Comparison of ENCODE assay signal across 8 cellular contexts in the genomic region with DNA sequence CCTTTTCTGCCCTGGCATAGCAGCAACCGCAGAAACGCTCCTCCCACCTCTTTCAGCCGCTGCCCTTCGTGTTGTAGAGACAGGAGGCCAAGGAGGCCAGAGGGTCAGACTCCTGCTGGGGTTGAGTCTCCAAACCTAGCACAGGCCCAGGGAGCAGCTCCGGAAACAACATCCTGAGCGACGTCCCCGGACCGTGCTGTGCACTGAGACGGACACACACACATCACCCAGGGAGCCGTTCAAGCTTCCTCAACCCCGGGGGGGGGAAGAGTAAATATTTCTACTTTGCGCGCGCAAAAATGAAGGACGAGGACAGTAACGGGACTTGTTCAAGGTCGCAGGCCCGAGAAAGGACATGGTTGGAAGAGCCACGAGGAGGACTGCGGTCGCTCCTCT. TPM values are rescaled to one million over a fixed set of nuclear protein-coding genes. Genes with fewer than 3 reads are reported as not detected.
A peak's percentile ranks its signal among the peaks of the same experiment; 100 is the strongest.
DNase-seq lines count a peak whose midpoint lies in the region; ATAC-seq and TF ChIP-seq lines count a peak whose summit lies in the region.

No MANE protein-coding gene starts in this region.

- no peak for TF ChIP-seq CTCF in lower leg skin (IDR thresholded peaks at IDR 0.05)
- TF ChIP-seq CTCF in suprapubic skin (IDR thresholded peaks at IDR 0.05): no peak

- no peak for ATAC-seq in HG03378 (IDR thresholded peaks at IDR 0.05; ENCODE audit: unreplicated experiment)
- no peak for ATAC-seq in HG02981 (IDR thresholded peaks at IDR 0.05; ENCODE audit: unreplicated experiment)

- peaks cover 17% of the 10 kb centered on the region for H3K9me3 ChIP-seq in suprapubic skin

- H3K36me3 ChIP-seq in suprapubic skin: peaks cover 30% of the 10 kb centered on the region

- WGBS in lower leg skin, 2 donors: 0 to 1% methylated on average over 22 of the region's 22 CpGs
- WGBS in suprapubic skin: 0% methylated on average over 22 of the region's 22 CpGs

- intact Hi-C loops in dendritic cell treated with granulocyte-macrophage colony-stimulating factor and Interleukin-4, amounts not matched to agents 40 ng/mL and 50 ng/mL, for 4 days (cut with micrococcal nuclease): loop anchor here (2.0 kb wide), 2 partner anchors 32 to 74 kb away; partner anchors contain the start of genes ZNF211 and ZNF549
- intact Hi-C loops in lower leg skin (cut with DNase I; ENCODE audit: low total_unique reads): no loop called here

- H3K4me3 ChIP-seq in lower leg skin (ENCODE audit: low read depth, poor library complexity, severe bottlenecking): peak overlapping the region; percentile 69
- H3K4me3 ChIP-seq in suprapubic skin: peak overlapping the region; percentile 67

- no peak overlapping the region for H3K27ac ChIP-seq in suprapubic skin

- peaks cover 57% of the 10 kb centered on the region for H3K36me3 Mint-ChIP-seq in dendritic cell treated with granulocyte-macrophage colony-stimulating factor and Interleukin-4, amounts not matched to agents 40 ng/mL and 50 ng/mL, for 4 days (ENCODE audit: low read depth)

- TF ChIP-seq POLR2A in lower leg skin (IDR thresholded peaks at IDR 0.05) (no peak), suprapubic skin (IDR thresholded peaks at IDR 0.05) (no peak)

- H3K27me3 ChIP-seq in suprapubic skin: no peaks in the 10 kb centered on the region

- peaks cover 17% of the 10 kb centered on the region for H3K4me1 ChIP-seq in suprapubic skin

- peak overlapping the region; percentile 92 for H3K4me3 Mint-ChIP-seq in dendritic cell treated with granulocyte-macrophage colony-stimulating factor and Interleukin-4, amounts not matched to agents 40 ng/mL and 50 ng/mL, for 4 days

- H3K27ac Mint-ChIP-seq in dendritic cell treated with granulocyte-macrophage colony-stimulating factor and Interleukin-4, amounts not matched to agents 40 ng/mL and 50 ng/mL, for 4 days: peak overlapping the region; percentile 91

- peaks cover 13% of the 10 kb centered on the region for H3K27me3 Mint-ChIP-seq in dendritic cell treated with granulocyte-macrophage colony-stimulating factor and Interleukin-4, amounts not matched to agents 40 ng/mL and 50 ng/mL, for 4 days

- TF ChIP-seq EP300 in suprapubic skin (IDR thresholded peaks at IDR 0.05): no peak

- DNase-seq in G401 (ENCODE audit: low spot score) (peak; percentile 13), HCEC 1CT (peak; percentile 8), RPMI8226 (peak; percentile 40), lower leg skin (ENCODE audit: low spot score in 2 of 2) (no peak), suprapubic skin (ENCODE audit: low spot score in 2 of 2) (no peak)

- peaks cover 23% of the 10 kb centered on the region for H3K4me1 Mint-ChIP-seq in dendritic cell treated with granulocyte-macrophage colony-stimulating factor and Interleukin-4, amounts not matched to agents 40 ng/mL and 50 ng/mL, for 4 days (ENCODE audit: low read depth)

- in situ Hi-C loops in G401 (cut with HindIII; ENCODE audit: low sequenced_read_pairs): no loop called here

- H3K9me3 Mint-ChIP-seq in dendritic cell treated with granulocyte-macrophage colony-stimulating factor and Interleukin-4, amounts not matched to agents 40 ng/mL and 50 ng/mL, for 4 days: peaks cover 80% of the 10 kb centered on the region

RNA-seq across cellular contexts. Expression of gene ZNF550, which starts 0.7 kb away (rescaled TPM):
- 5.9 and 6.3 TPM in 2 replicates for total RNA-seq in G401 (2014; rRNA removed; shearing (Covaris generic))
- total RNA-seq in lower leg skin (10 to 100 TPM in 3 of 4 donors, 1 to 10 TPM in 1; 9.8 to 19.2 (median 13.5) TPM), suprapubic skin (10 to 100 TPM in 2 of 4 donors, 1 to 10 TPM in 2; 6.6 to 21.9 (median 11.3) TPM)

RNA-seq across cellular contexts. Expression of gene ZNF416, which starts 19.7 kb away (rescaled TPM):
- total RNA-seq in G401 (2014; rRNA removed; shearing (Covaris generic)): 9.0 and 9.4 TPM in 2 replicates
- 10 to 100 TPM in 1 of 4 donors, 1 to 10 TPM in 3; 6.7 to 10.2 (median 8.4) TPM for total RNA-seq in lower leg skin
- total RNA-seq in suprapubic skin: 1 to 10 TPM; 5.3 to 8.7 (median 6.1) TPM

RNA-seq across cellular contexts. Expression of gene ZIK1, which starts 24.9 kb away (rescaled TPM):
- not detected in 2 replicates for total RNA-seq in G401 (2014; rRNA removed; shearing (Covaris generic))
- 10 to 100 TPM in 1 of 4 donors, 1 to 10 TPM in 3; 2.0 to 12.7 (median 4.3) TPM for total RNA-seq in lower leg skin
- total RNA-seq in suprapubic skin: 1 to 10 TPM; 3.0 to 5.7 (median 4.1) TPM

RNA-seq across cellular contexts. Expression of gene ZNF549, which starts 31.9 kb away (rescaled TPM):
- total RNA-seq in G401 (2014; rRNA removed; shearing (Covaris generic)): 2.6 and 3.9 TPM in 2 replicates
- total RNA-seq in lower leg skin (1 to 10 TPM; 4.4 to 5.5 (median 4.9) TPM), suprapubic skin (1 to 10 TPM; 3.4 to 9.5 (median 4.9) TPM)

RNA-seq across cellular contexts. Expression of gene ZNF530, which starts 40.7 kb away (rescaled TPM):
- 6.5 and 8.3 TPM in 2 replicates for total RNA-seq in G401 (2014; rRNA removed; shearing (Covaris generic))
- total RNA-seq in lower leg skin (10 to 100 TPM in 1 of 4 donors, 1 to 10 TPM in 3; 4.8 to 16.9 (median 6.1) TPM), suprapubic skin (1 to 10 TPM; 4.7 to 9.7 (median 7.2) TPM)

Comparison
In these comparisons a context has a peak if more than half of its experiments do, and no peak if none do; other contexts are left out.
1. DNase-seq: peak in G401 (single experiment), HCEC 1CT (single experiment) and RPMI8226 (single experiment); none in lower leg skin (0 of 2) and suprapubic skin (0 of 2).